In genomic region chr21:35511298-35512162, GRCh38 we compare ENCODE assay signal across 15 cellular contexts.
DNase-seq lines count a peak whose midpoint lies in the region; ATAC-seq and TF ChIP-seq lines count a peak whose summit lies in the region.
"Had no signal": no experiment of that assay in that cellular context is flagged by ENCODE, and none has a peak within 500 bp of the region (broad histone marks: within the 10 kb centered on the region; RNA-seq: fewer than 3 reads in every experiment).

No MANE protein-coding gene starts in this region.

- POLR2A ChIA-PET in IMR-90 (lab: Charles Lee; ENCODE audit: unreplicated experiment), result no interaction called here

- H2AFZ ChIP-seq in IMR-90 (replicated peaks; ENCODE audit: low read length, poor library complexity), result peak overlapping the region; percentile 1

- no peaks in the 10 kb centered on the region for H3K27me3 ChIP-seq in IMR-90 (ENCODE audit: control insufficient read depth, insufficient read depth, low read length)
- H3K27me3 ChIP-seq: esophagus squamous epithelium had no signal

- H3K9me3 ChIP-seq in IMR-90 (ENCODE audit: control insufficient read depth, insufficient read depth, low read length), result no peaks in the 10 kb centered on the region
- H3K9me3 ChIP-seq: esophagus squamous epithelium had no signal

- H3K27ac Mint-ChIP-seq in activated naive CD8-positive, alpha-beta T cell, result peak overlapping the region; percentile 23
- H3K27ac Mint-ChIP-seq: immature natural killer cell, T-helper 17 cell had no signal

- no peak overlapping the region for H3K56ac ChIP-seq in IMR-90 (ENCODE audit: extremely low read depth, insufficient read depth, low read length)

- ATAC-seq in IMR-90 (ENCODE audit: low read depth) (no peak), HG03354 (IDR thresholded peaks at IDR 0.05; ENCODE audit: poor library complexity, severe bottlenecking, unreplicated experiment) (no peak)
- ATAC-seq: T-helper 17 cell had no signal

- H3K18ac ChIP-seq in IMR-90 (ENCODE audit: low read depth, low read length), result no peak overlapping the region

- peak overlapping the region; percentile 20; the same call in 1 of the 2 replicates for H2BK120ac ChIP-seq in IMR-90 (ENCODE audit: low read depth, low read length)

- peak overlapping the region; percentile 3; the same call in 1 of the 2 replicates for H3K4ac ChIP-seq in IMR-90 (ENCODE audit: low read depth, low read length)

- intact Hi-C loops in IMR-90 (cut with micrococcal nuclease), result loop anchor here (10.0 kb wide), 1 partner anchor 63 kb away; no protein-coding TSS in a partner anchor

- H2BK5ac ChIP-seq in IMR-90 (ENCODE audit: low read depth, low read length, poor library complexity, severe bottlenecking), result no peak overlapping the region

- H3K4me1 Mint-ChIP-seq in activated naive CD8-positive, alpha-beta T cell (ENCODE audit: low read depth), result peaks cover 27% of the 10 kb centered on the region
- H3K4me1 Mint-ChIP-seq: immature natural killer cell had no signal

- no peak overlapping the region for H4K91ac ChIP-seq in IMR-90 (ENCODE audit: insufficient read depth, low read depth, low read length)

- DNase-seq in activated CD4-positive, alpha-beta T cell treated with anti-CD3 and anti-CD28 coated beads for 48 hours, result peak; percentile 28
- no peak for DNase-seq in activated CD4-positive, alpha-beta T cell treated with anti-CD3 and anti-CD28 coated beads, Interleukin-2, amount 50 U/mL, for 4 hours
- peak; percentile 25 for DNase-seq in IMR-90
- peak; percentile 71 for DNase-seq in myocyte (ENCODE audit: low read depth)
- DNase-seq in DMS 273 treated with DMSO at 0.1 percent for 48 hours (lab: John Stamatoyannopoulos, UW), result no peak
- DNase-seq in NCI-H1930 (lab: John Stamatoyannopoulos, UW), result no peak
- DNase-seq: ACHN, caudate nucleus, DMS79, esophagus squamous epithelium, immature natural killer cell, KG1, T-helper 17 cell had no signal

- no peaks in the 10 kb centered on the region for H4K20me1 ChIP-seq in IMR-90 (ENCODE audit: insufficient read depth, low read length)

- dilution Hi-C loops in IMR-90 (cut with HindIII; ENCODE audit: low sequenced_read_pairs, unreplicated experiment), result no loop called here

- no peaks in the 10 kb centered on the region for H3K27me3 Mint-ChIP-seq in activated naive CD8-positive, alpha-beta T cell

- no peak overlapping the region for H3K23ac ChIP-seq in IMR-90 (ENCODE audit: low read depth, low read length)

- no peak overlapping the region for H3K4me2 ChIP-seq in IMR-90 (ENCODE audit: low read depth, low read length)

- peaks cover 8% of the 10 kb centered on the region for H3K4me1 ChIP-seq in IMR-90 (ENCODE audit: control insufficient read depth, insufficient read depth, low read length)

- H2AK5ac ChIP-seq in IMR-90 (ENCODE audit: low read depth, low read length), result no peak overlapping the region; the same call in 1 of the 2 replicates

- peaks cover 5% of the 10 kb centered on the region; the same call in 1 of the 2 replicates for H3K9me1 ChIP-seq in IMR-90 (ENCODE audit: insufficient read depth, low read length)

- H4K8ac ChIP-seq in IMR-90 (ENCODE audit: low read depth in 2 of 2, low read length in 2 of 2), result no peak overlapping the region

- TF ChIP-seq CTCF in IMR-90 (conservative IDR thresholded peaks at IDR 0.05; ENCODE audit: low read depth, low read length), result no peak

- TF ChIP-seq RAD21 in IMR-90 (IDR thresholded peaks at IDR 0.05; ENCODE audit: low read length), result no peak

- BruUV-seq in IMR-90 (replicated peaks; lab: Mats Ljungman, UMichigan), result no TSS peak

- H2BK15ac ChIP-seq in IMR-90 (ENCODE audit: low read depth, low read length), result peak overlapping the region; percentile 39; the same call in 1 of the 3 replicates

- H3K27ac ChIP-seq in IMR-90 (ENCODE audit: insufficient read depth, low read length), result no peak overlapping the region

- no peak overlapping the region for H3K9ac ChIP-seq in IMR-90 (ENCODE audit: low read depth, low read length)

- H3K4me3 Mint-ChIP-seq in activated naive CD8-positive, alpha-beta T cell, result no peak overlapping the region
- H3K4me3 Mint-ChIP-seq: immature natural killer cell, T-helper 17 cell had no signal

- no peaks in the 10 kb centered on the region for H3K79me1 ChIP-seq in IMR-90 (ENCODE audit: low read depth in 1 of 2, low read length in 2 of 2)

- no peak overlapping the region for H3K4me3 ChIP-seq in IMR-90 (ENCODE audit: insufficient read depth, low read depth, low read length)
- H3K4me3 ChIP-seq: esophagus squamous epithelium had no signal

- in situ Hi-C loops in IMR-90 (cut with MboI; ENCODE audit: low sequenced_read_pairs), result no loop called here

- no peak overlapping the region for H4K5ac ChIP-seq in IMR-90 (ENCODE audit: low read depth, low read length)

- H2AK9ac ChIP-seq in IMR-90 (replicated peaks; ENCODE audit: low read depth, low read length, poor library complexity), result no peak overlapping the region

- H2BK20ac ChIP-seq in IMR-90 (ENCODE audit: low read depth, low read length), result no peak overlapping the region

- H3K14ac ChIP-seq in IMR-90 (replicated peaks; ENCODE audit: low read depth, low read length), result peak overlapping the region; percentile 1

- TF ChIP-seq POLR2A in IMR-90 (IDR thresholded peaks at IDR 0.05; ENCODE audit: low read depth, low read length), result no peak

- peaks cover 3% of the 10 kb centered on the region for H3K36me3 Mint-ChIP-seq in activated naive CD8-positive, alpha-beta T cell
- H3K36me3 Mint-ChIP-seq: immature natural killer cell had no signal

- 50% methylated on average over 1 of the region's 6 CpGs; no CpG with 5 or more reads in 1 of the 2 experiments for WGBS in IMR-90 (ENCODE audit: extremely low coverage in 2 of 2, insufficient read length in 1 of 2), 2 experiments

- no peaks in the 10 kb centered on the region for H3K9me3 Mint-ChIP-seq in activated naive CD8-positive, alpha-beta T cell (ENCODE audit: low read depth)
- H3K9me3 Mint-ChIP-seq: immature natural killer cell had no signal

- H3K36me3 ChIP-seq in IMR-90 (ENCODE audit: control insufficient read depth, insufficient read depth, low read length), result no peaks in the 10 kb centered on the region
- H3K36me3 ChIP-seq: esophagus squamous epithelium had no signal

- CTCF ChIA-PET in IMR-90 (lab: Yijun Ruan, JAX), result interaction anchor here (0.6 kb wide), 2 partner anchors 16 to 818 kb away, joined by 3 read pairs; no protein-coding TSS in a partner anchor

TF ChIP-seq in IMR-90, 13 proteins besides CTCF, POLR2A, EP300 and RAD21:
- no peak for TF ChIP-seq CEBPB (IDR thresholded peaks at IDR 0.05; ENCODE audit: low read depth, low read length)
- TF ChIP-seq RCOR1 (IDR thresholded peaks at IDR 0.05; ENCODE audit: insufficient replicate concordance, low read length), result no peak
- TF ChIP-seq BHLHE40 (IDR thresholded peaks at IDR 0.05; ENCODE audit: low read depth, low read length), result no peak
- no peak for TF ChIP-seq USF2 (IDR thresholded peaks at IDR 0.05; ENCODE audit: low read depth, low read length)
- no peak for TF ChIP-seq RFX5 (IDR thresholded peaks at IDR 0.05; ENCODE audit: low read depth, low read length)
- TF ChIP-seq MAFK (IDR thresholded peaks at IDR 0.05; ENCODE audit: low read depth, low read length), result no peak
- no peak for TF ChIP-seq MAZ (IDR thresholded peaks at IDR 0.05; ENCODE audit: borderline replicate concordance, low read depth, low read length)

Comparison
In these comparisons a context has a peak if more than half of its experiments do, and no peak if none do; other contexts are left out.
1. DNase-seq: peak in activated CD4-positive, alpha-beta T cell treated with anti-CD3 and anti-CD28 coated beads for 48 hours (single experiment), IMR-90 (single experiment) and myocyte (single experiment); none in activated CD4-positive, alpha-beta T cell treated with anti-CD3 and anti-CD28 coated beads, Interleukin-2, amount 50 U/mL, for 4 hours (0 of 2), DMS 273 treated with DMSO at 0.1 percent for 48 hours (single experiment) and NCI-H1930 (0 of 2).